In genomic region chr1:167216809-167217208, GRCh38 we compare ENCODE assay signal across 1 cellular context.
TF ChIP-seq lines count a peak whose summit lies in the region.

No MANE protein-coding gene starts in this region.

TF ChIP-seq in SK-N-SH, 30 proteins besides CTCF, POLR2A, EP300 and RAD21 (continued from another document):
- TF ChIP-seq ZBTB33 (IDR thresholded peaks at IDR 0.05; ENCODE audit: borderline replicate concordance, low read depth) (no peak), RCOR1 (IDR thresholded peaks at IDR 0.05; ENCODE audit: low read length) (no peak), TAF1 (IDR thresholded peaks at IDR 0.05; ENCODE audit: borderline replicate concordance, low read depth, low read length) (no peak), FOSL2 (IDR thresholded peaks at IDR 0.05; ENCODE audit: borderline replicate concordance, low read depth) (no peak)
- TF ChIP-seq, protein P1, sequence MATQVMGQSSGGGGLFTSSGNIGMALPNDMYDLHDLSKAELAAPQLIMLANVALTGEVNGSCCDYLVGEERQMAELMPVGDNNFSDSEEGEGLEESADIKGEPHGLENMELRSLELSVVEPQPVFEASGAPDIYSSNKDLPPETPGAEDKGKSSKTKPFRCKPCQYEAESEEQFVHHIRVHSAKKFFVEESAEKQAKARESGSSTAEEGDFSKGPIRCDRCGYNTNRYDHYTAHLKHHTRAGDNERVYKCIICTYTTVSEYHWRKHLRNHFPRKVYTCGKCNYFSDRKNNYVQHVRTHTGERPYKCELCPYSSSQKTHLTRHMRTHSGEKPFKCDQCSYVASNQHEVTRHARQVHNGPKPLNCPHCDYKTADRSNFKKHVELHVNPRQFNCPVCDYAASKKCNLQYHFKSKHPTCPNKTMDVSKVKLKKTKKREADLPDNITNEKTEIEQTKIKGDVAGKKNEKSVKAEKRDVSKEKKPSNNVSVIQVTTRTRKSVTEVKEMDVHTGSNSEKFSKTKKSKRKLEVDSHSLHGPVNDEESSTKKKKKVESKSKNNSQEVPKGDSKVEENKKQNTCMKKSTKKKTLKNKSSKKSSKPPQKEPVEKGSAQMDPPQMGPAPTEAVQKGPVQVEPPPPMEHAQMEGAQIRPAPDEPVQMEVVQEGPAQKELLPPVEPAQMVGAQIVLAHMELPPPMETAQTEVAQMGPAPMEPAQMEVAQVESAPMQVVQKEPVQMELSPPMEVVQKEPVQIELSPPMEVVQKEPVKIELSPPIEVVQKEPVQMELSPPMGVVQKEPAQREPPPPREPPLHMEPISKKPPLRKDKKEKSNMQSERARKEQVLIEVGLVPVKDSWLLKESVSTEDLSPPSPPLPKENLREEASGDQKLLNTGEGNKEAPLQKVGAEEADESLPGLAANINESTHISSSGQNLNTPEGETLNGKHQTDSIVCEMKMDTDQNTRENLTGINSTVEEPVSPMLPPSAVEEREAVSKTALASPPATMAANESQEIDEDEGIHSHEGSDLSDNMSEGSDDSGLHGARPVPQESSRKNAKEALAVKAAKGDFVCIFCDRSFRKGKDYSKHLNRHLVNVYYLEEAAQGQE (IDR thresholded peaks at IDR 0.05; ENCODE audit: low read depth, low read length): no peak
